Comparison of ENCODE assay signal across 31 cellular contexts in the genomic region with DNA sequence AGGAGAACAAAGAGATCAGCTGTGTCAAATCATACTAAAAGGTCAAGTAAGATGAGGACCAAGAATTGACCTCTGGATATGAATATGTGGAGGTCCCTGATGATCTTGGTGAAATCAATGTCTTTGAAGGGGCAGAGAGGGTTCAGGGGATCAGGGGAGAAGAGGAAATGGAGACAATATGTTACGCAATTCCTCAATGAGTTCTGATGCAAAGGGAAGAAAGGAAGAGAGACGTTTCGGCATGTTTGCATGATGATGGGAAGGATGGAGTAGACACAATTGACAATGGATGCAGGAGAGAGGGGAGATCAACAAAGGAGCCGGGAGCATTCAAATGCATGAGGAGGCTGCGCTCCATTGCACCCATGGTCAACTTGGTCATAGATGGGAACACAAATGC. TPM values are rescaled to one million over a fixed set of nuclear protein-coding genes. Genes with fewer than 3 reads are reported as not detected.
"Had no signal": no experiment of that assay in that cellular context is flagged by ENCODE, and none has a peak within 500 bp of the region (broad histone marks: within the 10 kb centered on the region; RNA-seq: fewer than 3 reads in every experiment).

No MANE protein-coding gene starts in this region.

- H3K9me3 Mint-ChIP-seq: activated naive CD4-positive, alpha-beta T cell treated with anti-CD3 and anti-CD28 coated beads, Interleukin-2, amount 50 U/mL, for 24 hours; activated naive CD8-positive, alpha-beta T cell treated with anti-CD3 and anti-CD28 coated beads, Interleukin-2, amount 10 ng/mL, durations not matched to agents 7 days and 5 days; activated T-helper 2 cell treated with anti-CD3 and anti-CD28 coated beads, Interferon-gamma antibody, Interleukin-2, Interleukin-4, amounts not matched to agents 10 μg/mL and 5 μg/mL and 100 μg/mL, durations not matched to agents 14 hours and 24 hours and 36 hours; T-helper 1 cell treated with Interleukin-12 subunit alpha and Interleukin-12 subunit beta and Interleukin-4 antibody, amounts not matched to agents 30 μg/mL and 1 μg/mL, for 36 hours; T-helper 2 cell treated with Interferon-gamma antibody and Interleukin-4, amounts not matched to agents 5 μg/mL and 100 μg/mL, for 36 hours had no signal

- DNase-seq: activated CD4-positive, alpha-beta T cell treated with anti-CD3 and anti-CD28 coated beads for 36 hours; activated CD4-positive, alpha-beta T cell treated with anti-CD3 and anti-CD28 coated beads, Interleukin-2, amount 10 ng/mL, durations not matched to agents 7 days and 5 days; activated CD4-positive, alpha-beta T cell treated with anti-CD3 and anti-CD28 coated beads, Interleukin-2, amount 50 U/mL, for 48 hours; activated CD8-positive, alpha-beta T cell treated with anti-CD3 and anti-CD28 coated beads, Interleukin-2, amount 10 ng/mL, durations not matched to agents 7 days and 5 days; activated gamma-delta T cell; activated naive CD4-positive, alpha-beta T cell treated with Interleukin-2 at 50 U/mL for 16 hours; activated naive CD8-positive, alpha-beta T cell treated with anti-CD3 and anti-CD28 coated beads, Interleukin-2, amount 10 ng/mL, durations not matched to agents 7 days and 5 days; activated T-cell treated with anti-CD3 and anti-CD28 coated beads, Interleukin-2, amount 50 U/mL, for 24 hours; amygdala; Kasumi-1; MM.1S; NCI-H1092 treated with DMSO at 0.1 percent for 48 hours; NCI-H1417; NCI-H187 treated with DMSO at 0.1 percent for 48 hours; NCI-H2081; NCI-H345; NCI-H524 treated with DMSO at 0.1 percent for 48 hours; SHP77; SK-N-SH had no signal

- H3K36me3 Mint-ChIP-seq: activated naive CD4-positive, alpha-beta T cell treated with anti-CD3 and anti-CD28 coated beads, Interleukin-2, amount 50 U/mL, for 24 hours; activated naive CD8-positive, alpha-beta T cell treated with anti-CD3 and anti-CD28 coated beads, Interleukin-2, amount 10 ng/mL, durations not matched to agents 7 days and 5 days; WTC11 had no signal

- H3K4me1 Mint-ChIP-seq: activated CD4-positive, alpha-beta T cell treated with anti-CD3 and anti-CD28 coated beads for 36 hours; activated CD4-positive, alpha-beta T cell treated with anti-CD3 and anti-CD28 coated beads, Interleukin-2, amount 10 ng/mL, durations not matched to agents 7 days and 5 days; activated naive CD4-positive, alpha-beta T cell treated with anti-CD3 and anti-CD28 coated beads, Interleukin-2, amount 50 U/mL, for 24 hours; activated naive CD8-positive, alpha-beta T cell treated with anti-CD3 and anti-CD28 coated beads, Interleukin-2, amount 10 ng/mL, durations not matched to agents 7 days and 5 days had no signal

- H3K27ac Mint-ChIP-seq: activated CD4-positive, alpha-beta T cell treated with anti-CD3 and anti-CD28 coated beads for 36 hours; activated CD4-positive, alpha-beta T cell treated with anti-CD3 and anti-CD28 coated beads, Interleukin-2, amount 10 ng/mL, durations not matched to agents 7 days and 5 days; activated CD8-positive, alpha-beta T cell treated with anti-CD3 and anti-CD28 coated beads, Interleukin-2, amount 10 ng/mL, durations not matched to agents 7 days and 5 days; activated naive CD4-positive, alpha-beta T cell treated with anti-CD3 and anti-CD28 coated beads, Interleukin-2, amount 50 U/mL, for 24 hours; activated naive CD8-positive, alpha-beta T cell treated with anti-CD3 and anti-CD28 coated beads, Interleukin-2, amount 10 ng/mL, durations not matched to agents 7 days and 5 days; activated T-cell treated with anti-CD3 and anti-CD28 coated beads, Interleukin-2, amount 50 U/mL, for 24 hours; activated T-helper 2 cell treated with anti-CD3 and anti-CD28 coated beads, Interferon-gamma antibody, Interleukin-2, Interleukin-4, amounts not matched to agents 10 μg/mL and 5 μg/mL and 100 μg/mL, durations not matched to agents 14 hours and 24 hours and 36 hours; T-helper 1 cell treated with Interleukin-12 subunit alpha and Interleukin-12 subunit beta and Interleukin-4 antibody, amounts not matched to agents 30 μg/mL and 1 μg/mL, for 36 hours; T-helper 2 cell treated with Interferon-gamma antibody and Interleukin-4, amounts not matched to agents 5 μg/mL and 100 μg/mL, for 36 hours; WTC11 had no signal

- H3K4me1 ChIP-seq: ascending aorta, SJSA1 had no signal

- H3K9ac ChIP-seq: SK-N-SH had no signal

- H3K4me3 ChIP-seq: ascending aorta, SJSA1 had no signal

- H3K36me3 ChIP-seq: ascending aorta, SJSA1 had no signal

- H3K4me2 ChIP-seq: SK-N-SH had no signal

- H3K9me3 ChIP-seq: ascending aorta, SJSA1, SK-N-SH had no signal

- ATAC-seq: activated CD4-positive, alpha-beta T cell treated with anti-CD3 and anti-CD28 coated beads for 36 hours; activated CD4-positive, CD25-positive, alpha-beta regulatory T cell treated with anti-CD3 and anti-CD28 coated beads, Interleukin-2, amount 50 U/mL, for 24 hours; activated CD8-positive, alpha-beta T cell treated with anti-CD3 and anti-CD28 coated beads, Interleukin-2, amount 10 ng/mL, durations not matched to agents 7 days and 5 days; Panc1; WTC11 had no signal

- H3K4me3 Mint-ChIP-seq: activated CD4-positive, alpha-beta T cell treated with anti-CD3 and anti-CD28 coated beads for 36 hours; activated CD4-positive, alpha-beta T cell treated with anti-CD3 and anti-CD28 coated beads, Interleukin-2, amount 10 ng/mL, durations not matched to agents 7 days and 5 days; activated CD8-positive, alpha-beta T cell treated with anti-CD3 and anti-CD28 coated beads, Interleukin-2, amount 10 ng/mL, durations not matched to agents 7 days and 5 days; activated naive CD4-positive, alpha-beta T cell treated with anti-CD3 and anti-CD28 coated beads, Interleukin-2, amount 50 U/mL, for 24 hours; activated naive CD8-positive, alpha-beta T cell treated with anti-CD3 and anti-CD28 coated beads, Interleukin-2, amount 10 ng/mL, durations not matched to agents 7 days and 5 days; activated T-cell treated with anti-CD3 and anti-CD28 coated beads, Interleukin-2, amount 50 U/mL, for 24 hours; T-helper 1 cell treated with Interleukin-12 subunit alpha and Interleukin-12 subunit beta and Interleukin-4 antibody, amounts not matched to agents 30 μg/mL and 1 μg/mL, for 36 hours; T-helper 2 cell treated with Interferon-gamma antibody and Interleukin-4, amounts not matched to agents 5 μg/mL and 100 μg/mL, for 36 hours; WTC11 had no signal

- H3K27me3 ChIP-seq: ascending aorta had no signal

- H3K27ac ChIP-seq: ascending aorta, SJSA1 had no signal

- H3K9me2 ChIP-seq: SK-N-SH had no signal

RNA-seq across cellular contexts. Expression of a gene that starts 36.0 kb away (rescaled TPM):
- total RNA-seq: activated CD4-positive, alpha-beta T cell treated with anti-CD3 and anti-CD28 coated beads for 36 hours; activated CD4-positive, alpha-beta T cell treated with anti-CD3 and anti-CD28 coated beads, Interleukin-2, amount 10 ng/mL, durations not matched to agents 7 days and 5 days; activated CD8-positive, alpha-beta T cell treated with anti-CD3 and anti-CD28 coated beads, Interleukin-2, amount 10 ng/mL, durations not matched to agents 7 days and 5 days; activated naive CD8-positive, alpha-beta T cell treated with anti-CD3 and anti-CD28 coated beads, Interleukin-2, amount 10 ng/mL, durations not matched to agents 7 days and 5 days; activated T-helper 2 cell treated with anti-CD3 and anti-CD28 coated beads, Interferon-gamma antibody, Interleukin-2, Interleukin-4, amounts not matched to agents 10 μg/mL and 5 μg/mL and 100 μg/mL, durations not matched to agents 14 hours and 24 hours and 36 hours; ascending aorta; cardiac septum; NCI-H460; RPMI7951; SJSA1; WTC11 had no signal
- polyA plus RNA-seq: SK-N-SH had no signal

RNA-seq across cellular contexts. Expression of a gene that starts 47.3 kb away (rescaled TPM):
- total RNA-seq: activated CD4-positive, alpha-beta T cell treated with anti-CD3 and anti-CD28 coated beads for 36 hours; activated CD4-positive, alpha-beta T cell treated with anti-CD3 and anti-CD28 coated beads, Interleukin-2, amount 10 ng/mL, durations not matched to agents 7 days and 5 days; activated CD8-positive, alpha-beta T cell treated with anti-CD3 and anti-CD28 coated beads, Interleukin-2, amount 10 ng/mL, durations not matched to agents 7 days and 5 days; activated naive CD8-positive, alpha-beta T cell treated with anti-CD3 and anti-CD28 coated beads, Interleukin-2, amount 10 ng/mL, durations not matched to agents 7 days and 5 days; activated T-helper 2 cell treated with anti-CD3 and anti-CD28 coated beads, Interferon-gamma antibody, Interleukin-2, Interleukin-4, amounts not matched to agents 10 μg/mL and 5 μg/mL and 100 μg/mL, durations not matched to agents 14 hours and 24 hours and 36 hours; ascending aorta; cardiac septum; NCI-H460; RPMI7951; SJSA1; WTC11 had no signal
- polyA plus RNA-seq: SK-N-SH had no signal
